Comparison of ENCODE assay signal across 36 cellular contexts in genomic region chr4:150562751-150563150, GRCh38. TPM values are rescaled to one million over a fixed set of nuclear protein-coding genes. Genes with fewer than 3 reads are reported as not detected.
"Had no signal": no experiment of that assay in that cellular context is flagged by ENCODE, and none has a peak within 500 bp of the region (broad histone marks: within the 10 kb centered on the region; RNA-seq: fewer than 3 reads in every experiment).

No MANE protein-coding gene starts in this region.

- H3K9me3 ChIP-seq: MG63 had no signal

- H3K4me3 ChIP-seq: MG63 had no signal

- DNase-seq: Karpas-422, Kasumi-1, MG63, MM.1S, MV-4-11, NCI-H1048, NCI-H1092, NCI-H1092 treated with DMSO at 0.1 percent for 48 hours, NCI-H1105, NCI-H1105 treated with DMSO at 0.1 percent for 48 hours, NCI-H1417, NCI-H1417 treated with DMSO at 0.1 percent for 48 hours, NCI-H1436, NCI-H1436 treated with DMSO at 0.1 percent for 48 hours, NCI-H146, NCI-H1694, NCI-H1694 treated with DMSO at 0.1 percent for 48 hours, NCI-H187, NCI-H187 treated with DMSO at 0.1 percent for 48 hours, NCI-H1930, NCI-H2029, NCI-H2029 treated with DMSO at 0.1 percent for 48 hours, NCI-H2081, NCI-H2081 treated with DMSO at 0.1 percent for 48 hours, NCI-H2107, NCI-H2171, NCI-H2171 treated with DMSO at 0.1 percent for 48 hours, NCI-H2227 treated with DMSO at 0.1 percent for 48 hours, NCI-H226, NCI-H345, NCI-H446, NCI-H446 treated with DMSO at 0.1 percent for 48 hours, NCI-H510A, NCI-H510A treated with DMSO at 0.1 percent for 48 hours had no signal

- H3K36me3 ChIP-seq: MG63 had no signal

- H3K27me3 ChIP-seq: MG63 had no signal

RNA-seq across cellular contexts. Expression of gene MAB21L2, which starts 19.2 kb away (rescaled TPM):
- total RNA-seq: MCF 10A, NCI-H460 had no signal
